ENCODE assay signal across 19 cellular contexts in genomic region chr3:195801251-195802183, GRCh38. TPM values are rescaled to one million over a fixed set of nuclear protein-coding genes. Genes with fewer than 3 reads are reported as not detected.
A peak's percentile ranks its signal among the peaks of the same experiment; 100 is the strongest.
DNase-seq lines count a peak whose midpoint lies in the region; ATAC-seq and TF ChIP-seq lines count a peak whose summit lies in the region.
"Had no signal": no experiment of that assay in that cellular context is flagged by ENCODE, and none has a peak within 500 bp of the region (broad histone marks: within the 10 kb centered on the region; RNA-seq: fewer than 3 reads in every experiment).

No MANE protein-coding gene starts in this region.

- no peaks in the 10 kb centered on the region for H3K27me3 ChIP-seq in Karpas-422 (ENCODE audit: low read length)
- H3K27me3 ChIP-seq: ascending aorta had no signal

- intact Hi-C loops in left colon (cut with DNase I, micrococcal nuclease), result no loop called here

- no peak for ATAC-seq in activated T-cell treated with anti-CD3 and anti-CD28 coated beads, Interleukin-2, amount 50 U/mL, for 72 hours (replicated peaks in 1 of 2)
- ATAC-seq in WTC11 (no peak), left colon (peak; percentile 35), GM21528 (IDR thresholded peaks at IDR 0.05; ENCODE audit: low FRiP score, unreplicated experiment) (no peak)
- no peak for ATAC-seq in stimulated activated naive B cell treated with anti-CD40 and anti-IgM and Interleukin-4, amounts not matched to agents 10 μg/mL and 1 μg/mL and 100 μg/mL, for 72 hours (replicated peaks)
- ATAC-seq: left cardiac atrium had no signal

- POLR2A ChIA-PET in WTC11 (lab: Charles Lee), result no interaction called here

- no peaks in the 10 kb centered on the region for H4K20me1 ChIP-seq in Karpas-422 (ENCODE audit: insufficient read depth, low read depth, low read length)

- H3K4me1 Mint-ChIP-seq in activated T-cell treated with anti-CD3 and anti-CD28 coated beads, Interleukin-2, amount 50 U/mL, for 72 hours (ENCODE audit: low read depth), result peaks cover 46% of the 10 kb centered on the region
- H3K4me1 Mint-ChIP-seq in WTC11, result peaks cover 59% of the 10 kb centered on the region
- peaks cover 10 to 43% of the 10 kb centered on the region in 2 donors for H3K4me1 Mint-ChIP-seq in stimulated activated naive B cell treated with anti-CD40 and anti-IgM and Interleukin-4, amounts not matched to agents 10 μg/mL and 1 μg/mL and 100 μg/mL, for 72 hours

- CTCF ChIA-PET in WTC11 (lab: Charles Lee), result interaction anchor here (0.9 to 3.2 kb wide), 5 partner anchors 14 to 93 kb away, joined by 3 to 15 read pairs (median 3); no protein-coding TSS in a partner anchor

- H3K9ac ChIP-seq in Karpas-422 (ENCODE audit: low read length), result no peak overlapping the region

- H3K4me3 ChIP-seq in Karpas-422 (ENCODE audit: low read length), result no peak overlapping the region
- H3K4me3 ChIP-seq: ascending aorta, smooth muscle cell had no signal

- DNase-seq in activated T-cell treated with anti-CD3 and anti-CD28 coated beads, Interleukin-2, amount 50 U/mL, for 72 hours, result no peak
- no peak for DNase-seq in activated T-cell treated with anti-CD3 and anti-CD28 coated beads for 4 hours
- no peak for DNase-seq in WTC11 (ENCODE audit: low spot score)
- no peak for DNase-seq in left colon
- DNase-seq in stimulated activated naive B cell treated with anti-CD40 and anti-IgM and Interleukin-4, amounts not matched to agents 10 μg/mL and 1 μg/mL and 100 μg/mL, for 72 hours, result no peak
- DNase-seq in Karpas-422, result no peak
- DNase-seq in NCI-H1436 treated with DMSO at 0.1 percent for 48 hours (lab: John Stamatoyannopoulos, UW), result no peak
- DNase-seq: activated CD4-positive, CD25-positive, alpha-beta regulatory T cell treated with anti-CD3 and anti-CD28 coated beads, Interleukin-2, amount 50 U/mL, for 72 hours; activated T-cell treated with anti-CD3 and anti-CD28 coated beads, Interleukin-2, amount 50 U/mL, for 24 hours; EL; left cardiac atrium; NCI-H1694 treated with DMSO at 0.1 percent for 48 hours; NCI-H446; stomach had no signal

- H3K4me2 ChIP-seq in Karpas-422 (ENCODE audit: low read depth, low read length, poor library complexity, severe bottlenecking), result no peak overlapping the region
- H3K4me2 ChIP-seq: smooth muscle cell had no signal

- no peak for TF ChIP-seq CTCF in WTC11 (IDR thresholded peaks at IDR 0.05)

- no peaks in the 10 kb centered on the region for H3K4me1 ChIP-seq in Karpas-422 (ENCODE audit: low read length)
- H3K4me1 ChIP-seq: ascending aorta had no signal

- no peaks in the 10 kb centered on the region for H3K36me3 ChIP-seq in Karpas-422 (ENCODE audit: insufficient read depth, low read length)
- H3K36me3 ChIP-seq: ascending aorta, stomach had no signal

- peaks cover 21% of the 10 kb centered on the region for H3K27me3 Mint-ChIP-seq in activated T-cell treated with anti-CD3 and anti-CD28 coated beads, Interleukin-2, amount 50 U/mL, for 72 hours (ENCODE audit: low read depth)
- peaks cover 4% of the 10 kb centered on the region for H3K27me3 Mint-ChIP-seq in WTC11 (ENCODE audit: low read depth)
- peaks cover 31 to 41% of the 10 kb centered on the region in 2 donors for H3K27me3 Mint-ChIP-seq in stimulated activated naive B cell treated with anti-CD40 and anti-IgM and Interleukin-4, amounts not matched to agents 10 μg/mL and 1 μg/mL and 100 μg/mL, for 72 hours

- no peak overlapping the region for H3K27ac ChIP-seq in Karpas-422 (ENCODE audit: low read length)
- H3K27ac ChIP-seq: ascending aorta had no signal

- no peaks in the 10 kb centered on the region for H3K79me2 ChIP-seq in Karpas-422 (ENCODE audit: low read length)

- no peaks in the 10 kb centered on the region for H3K9me3 Mint-ChIP-seq in activated T-cell treated with anti-CD3 and anti-CD28 coated beads, Interleukin-2, amount 50 U/mL, for 72 hours
- no peaks in the 10 kb centered on the region for H3K9me3 Mint-ChIP-seq in WTC11
- H3K9me3 Mint-ChIP-seq in stimulated activated naive B cell treated with anti-CD40 and anti-IgM and Interleukin-4, amounts not matched to agents 10 μg/mL and 1 μg/mL and 100 μg/mL, for 72 hours, result no peaks in the 10 kb centered on the region
- H3K9me3 Mint-ChIP-seq: activated T-cell treated with anti-CD3 and anti-CD28 coated beads, Interleukin-2, amount 50 U/mL, for 24 hours had no signal

- H3K4me3 Mint-ChIP-seq in activated T-cell treated with anti-CD3 and anti-CD28 coated beads, Interleukin-2, amount 50 U/mL, for 72 hours, result peak overlapping the region; percentile 21 to 62
- no peak overlapping the region for H3K4me3 Mint-ChIP-seq in WTC11
- H3K4me3 Mint-ChIP-seq in stimulated activated naive B cell treated with anti-CD40 and anti-IgM and Interleukin-4, amounts not matched to agents 10 μg/mL and 1 μg/mL and 100 μg/mL, for 72 hours, result peak overlapping the region in 1 of 2 donors; percentile 0
- H3K4me3 Mint-ChIP-seq: activated T-cell treated with anti-CD3 and anti-CD28 coated beads, Interleukin-2, amount 50 U/mL, for 24 hours had no signal

- H3K9me2 ChIP-seq in Karpas-422 (replicated peaks; ENCODE audit: insufficient read depth, low read length), result no peaks in the 10 kb centered on the region

- H2AFZ ChIP-seq in Karpas-422 (ENCODE audit: low read length), result no peak overlapping the region

- H3K27ac Mint-ChIP-seq in activated T-cell treated with anti-CD3 and anti-CD28 coated beads, Interleukin-2, amount 50 U/mL, for 72 hours, result peak overlapping the region; percentile 1
- H3K27ac Mint-ChIP-seq in WTC11, result peak overlapping the region; percentile 33; the same call in 1 of the 2 replicates
- peak overlapping the region; percentile 3 for H3K27ac Mint-ChIP-seq in stimulated activated naive B cell treated with anti-CD40 and anti-IgM and Interleukin-4, amounts not matched to agents 10 μg/mL and 1 μg/mL and 100 μg/mL, for 72 hours
- H3K27ac Mint-ChIP-seq: activated T-cell treated with anti-CD3 and anti-CD28 coated beads, Interleukin-2, amount 50 U/mL, for 24 hours had no signal

- H3K9me3 ChIP-seq in Karpas-422 (ENCODE audit: low read length), result no peaks in the 10 kb centered on the region
- H3K9me3 ChIP-seq: ascending aorta, stomach had no signal

- no peaks in the 10 kb centered on the region for H3K36me3 Mint-ChIP-seq in activated T-cell treated with anti-CD3 and anti-CD28 coated beads, Interleukin-2, amount 50 U/mL, for 72 hours (ENCODE audit: insufficient read depth in 2 of 2)
- no peaks in the 10 kb centered on the region for H3K36me3 Mint-ChIP-seq in WTC11
- H3K36me3 Mint-ChIP-seq in stimulated activated naive B cell treated with anti-CD40 and anti-IgM and Interleukin-4, amounts not matched to agents 10 μg/mL and 1 μg/mL and 100 μg/mL, for 72 hours, result no peaks in the 10 kb centered on the region

TF ChIP-seq in WTC11, 78 proteins besides CTCF, POLR2A, EP300 and RAD21:
- TF ChIP-seq FOXK1 (CRISPR knock-in tag; IDR thresholded peaks at IDR 0.05), result no peak
- TF ChIP-seq ZSCAN18 (CRISPR knock-in tag; IDR thresholded peaks at IDR 0.05), result no peak
- TF ChIP-seq, protein P1, sequence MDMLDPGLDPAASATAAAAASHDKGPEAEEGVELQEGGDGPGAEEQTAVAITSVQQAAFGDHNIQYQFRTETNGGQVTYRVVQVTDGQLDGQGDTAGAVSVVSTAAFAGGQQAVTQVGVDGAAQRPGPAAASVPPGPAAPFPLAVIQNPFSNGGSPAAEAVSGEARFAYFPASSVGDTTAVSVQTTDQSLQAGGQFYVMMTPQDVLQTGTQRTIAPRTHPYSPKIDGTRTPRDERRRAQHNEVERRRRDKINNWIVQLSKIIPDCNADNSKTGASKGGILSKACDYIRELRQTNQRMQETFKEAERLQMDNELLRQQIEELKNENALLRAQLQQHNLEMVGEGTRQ (CRISPR knock-in tag; IDR thresholded peaks at IDR 0.05), result no peak
- TF ChIP-seq, protein P2, sequence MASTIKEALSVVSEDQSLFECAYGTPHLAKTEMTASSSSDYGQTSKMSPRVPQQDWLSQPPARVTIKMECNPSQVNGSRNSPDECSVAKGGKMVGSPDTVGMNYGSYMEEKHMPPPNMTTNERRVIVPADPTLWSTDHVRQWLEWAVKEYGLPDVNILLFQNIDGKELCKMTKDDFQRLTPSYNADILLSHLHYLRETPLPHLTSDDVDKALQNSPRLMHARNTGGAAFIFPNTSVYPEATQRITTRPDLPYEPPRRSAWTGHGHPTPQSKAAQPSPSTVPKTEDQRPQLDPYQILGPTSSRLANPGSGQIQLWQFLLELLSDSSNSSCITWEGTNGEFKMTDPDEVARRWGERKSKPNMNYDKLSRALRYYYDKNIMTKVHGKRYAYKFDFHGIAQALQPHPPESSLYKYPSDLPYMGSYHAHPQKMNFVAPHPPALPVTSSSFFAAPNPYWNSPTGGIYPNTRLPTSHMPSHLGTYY (CRISPR knock-in tag; IDR thresholded peaks at IDR 0.05), result no peak
- TF ChIP-seq NFATC4 (CRISPR knock-in tag; IDR thresholded peaks at IDR 0.05), result no peak
- no peak for TF ChIP-seq PRRX2 (CRISPR knock-in tag; IDR thresholded peaks at IDR 0.05)
- no peak for TF ChIP-seq HMGXB4 (CRISPR knock-in tag; IDR thresholded peaks at IDR 0.05)

RNA-seq across cellular contexts. Expression of gene MUC4, which starts 10.2 kb away (rescaled TPM):
- total RNA-seq in activated T-cell treated with anti-CD3 and anti-CD28 coated beads, Interleukin-2, amount 50 U/mL, for 72 hours, result under 1 TPM; 0.34 to 0.42 TPM
- total RNA-seq in WTC11 (2021) (2.1 to 2.8 TPM (median 2.3 TPM) in 3 replicates), left colon (100 to 1,000 TPM; 114 to 356 TPM)
- not detected in 2 replicates for total RNA-seq in Karpas-422 (2014; rRNA removed; shearing (Covaris generic); ENCODE audit: low replicate concordance)
- total RNA-seq: ascending aorta, fibroblast of villous mesenchyme, left cardiac atrium, posterior vena cava, smooth muscle cell had no signal

Comparison
In these comparisons a context has a peak if more than half of its experiments do, and no peak if none do; other contexts are left out.
1. RNA of gene MUC4, which starts 10.2 kb away (total RNA-seq): 114 to 356 TPM in left colon; 2.1 to 2.8 TPM in WTC11, 0.34 to 0.42 TPM in activated T-cell treated with anti-CD3 and anti-CD28 coated beads, Interleukin-2, amount 50 U/mL, for 72 hours and not detected in Karpas-422; every median in the first group is over 10 times any median in the second.
2. Peak in every context shown above with its lines, with median percentiles within 50 percentile points of each other: H3K27ac Mint-ChIP-seq.